Comparison of ENCODE assay signal across 9 cellular contexts in genomic region chr17:36705651-36706436, GRCh38.
DNase-seq lines count a peak whose midpoint lies in the region; ATAC-seq and TF ChIP-seq lines count a peak whose summit lies in the region.
"Had no signal": no experiment of that assay in that cellular context is flagged by ENCODE, and none has a peak within 500 bp of the region (broad histone marks: within the 10 kb centered on the region; RNA-seq: fewer than 3 reads in every experiment).

No MANE protein-coding gene starts in this region.

- no TSS peak for BruUV-seq in PC-9 (replicated peaks; lab: Mats Ljungman, UMichigan)

- peaks cover 1% of the 10 kb centered on the region for H3K4me1 Mint-ChIP-seq in activated T-helper 2 cell treated with anti-CD3 and anti-CD28 coated beads, Interferon-gamma antibody, Interleukin-2, Interleukin-4, amounts not matched to agents 10 μg/mL and 5 μg/mL and 100 μg/mL, durations not matched to agents 14 hours and 24 hours and 36 hours (ENCODE audit: low read depth)

- H3K9me3 Mint-ChIP-seq in activated T-helper 2 cell treated with anti-CD3 and anti-CD28 coated beads, Interferon-gamma antibody, Interleukin-2, Interleukin-4, amounts not matched to agents 10 μg/mL and 5 μg/mL and 100 μg/mL, durations not matched to agents 14 hours and 24 hours and 36 hours, result no peaks in the 10 kb centered on the region

- peaks cover 14% of the 10 kb centered on the region for H3K27me3 ChIP-seq in PC-9 (ENCODE audit: insufficient read depth, low read depth)

- DNase-seq in DMS53 treated with DMSO at 0.1 percent for 48 hours (lab: John Stamatoyannopoulos, UW; ENCODE audit: unreplicated experiment), result peak; percentile 33
- peak; percentile 43 to 71 for DNase-seq in Kasumi-1 (lab: John Stamatoyannopoulos, UW)
- DNase-seq in PC-9, result peak in 1 of 2 experiments; percentile 44
- peak; percentile 21 for DNase-seq in activated T-helper 2 cell treated with anti-CD3 and anti-CD28 coated beads, Interferon-gamma antibody, Interleukin-2, Interleukin-4, amounts not matched to agents 10 μg/mL and 5 μg/mL and 100 μg/mL, durations not matched to agents 14 hours and 24 hours and 36 hours (ENCODE audit: low spot score)
- peak in 35 of 42 donors; percentile 17 to 70 (median 36) for DNase-seq in head of caudate nucleus
- peak; percentile 62 to 64 for DNase-seq in stimulated activated CD4-positive, alpha-beta T cell treated with anti-CD3 and anti-CD28 coated beads, Interleukin-2, amount 100 ng/mL, for 24 hours

- H2AFZ ChIP-seq in PC-9, result no peak overlapping the region

- TF ChIP-seq CTCF in PC-9 (conservative IDR thresholded peaks at IDR 0.05), result peak; percentile 79

- intact Hi-C loops in PC-9 (cut with micrococcal nuclease; ENCODE audit: unreplicated experiment) (loop anchor here (1.0 to 5.0 kb wide), 3 partner anchors 79 to 341 kb away; partner anchors contain the start of gene AATF), head of caudate nucleus (cut with DNase I) (no loop called here)
- intact Hi-C loops in activated T-helper 2 cell treated with anti-CD3 and anti-CD28 coated beads, Interferon-gamma antibody, Interleukin-2, Interleukin-4, amounts not matched to agents 10 μg/mL and 5 μg/mL and 100 μg/mL, durations not matched to agents 14 hours and 24 hours and 36 hours (cut with micrococcal nuclease), result loop anchor here (5.0 kb wide), 2 partner anchors 64 to 79 kb away; no protein-coding TSS in a partner anchor

- no peak overlapping the region for H3K4me2 ChIP-seq in PC-9

- POLR2A ChIA-PET in PC-9 (lab: Charles Lee; ENCODE audit: unreplicated experiment), result interaction anchor here (0.6 kb wide), 1 partner anchor 10 kb away, joined by 4 read pairs; no protein-coding TSS in a partner anchor

- CTCF ChIA-PET in PC-9 (lab: Charles Lee), result no interaction called here

- no peaks in the 10 kb centered on the region for H3K36me3 Mint-ChIP-seq in activated T-helper 2 cell treated with anti-CD3 and anti-CD28 coated beads, Interferon-gamma antibody, Interleukin-2, Interleukin-4, amounts not matched to agents 10 μg/mL and 5 μg/mL and 100 μg/mL, durations not matched to agents 14 hours and 24 hours and 36 hours (ENCODE audit: low read depth)

- no peaks in the 10 kb centered on the region for H3K36me3 ChIP-seq in PC-9 (ENCODE audit: low read depth)

- ATAC-seq in HG03108 (IDR thresholded peaks at IDR 0.05; ENCODE audit: unreplicated experiment) (no peak), HG03039 (IDR thresholded peaks at IDR 0.05; ENCODE audit: unreplicated experiment) (no peak)

- no peak overlapping the region for H3K4me3 Mint-ChIP-seq in activated T-helper 2 cell treated with anti-CD3 and anti-CD28 coated beads, Interferon-gamma antibody, Interleukin-2, Interleukin-4, amounts not matched to agents 10 μg/mL and 5 μg/mL and 100 μg/mL, durations not matched to agents 14 hours and 24 hours and 36 hours (ENCODE audit: low read depth)

- H3K27ac ChIP-seq in PC-9, result no peak overlapping the region
- H3K27ac ChIP-seq: SK-N-MC had no signal

- no peak overlapping the region for H3K4me3 ChIP-seq in PC-9
- H3K4me3 ChIP-seq: SK-N-MC had no signal

- no peaks in the 10 kb centered on the region for H3K9me2 ChIP-seq in PC-9 (ENCODE audit: insufficient read depth)

- peaks cover 29% of the 10 kb centered on the region for H3K27me3 Mint-ChIP-seq in activated T-helper 2 cell treated with anti-CD3 and anti-CD28 coated beads, Interferon-gamma antibody, Interleukin-2, Interleukin-4, amounts not matched to agents 10 μg/mL and 5 μg/mL and 100 μg/mL, durations not matched to agents 14 hours and 24 hours and 36 hours (ENCODE audit: low read depth)

- no peaks in the 10 kb centered on the region for H3K9me3 ChIP-seq in PC-9 (ENCODE audit: insufficient read depth, low read depth)

- H4K20me1 ChIP-seq in PC-9 (ENCODE audit: insufficient read depth), result no peaks in the 10 kb centered on the region

- no peaks in the 10 kb centered on the region for H3K79me2 ChIP-seq in PC-9 (ENCODE audit: low read depth)

- H3K27ac Mint-ChIP-seq in activated T-helper 2 cell treated with anti-CD3 and anti-CD28 coated beads, Interferon-gamma antibody, Interleukin-2, Interleukin-4, amounts not matched to agents 10 μg/mL and 5 μg/mL and 100 μg/mL, durations not matched to agents 14 hours and 24 hours and 36 hours, result no peak overlapping the region

- no peaks in the 10 kb centered on the region for H3F3A ChIP-seq in PC-9 (ENCODE audit: insufficient read depth, low read depth)

- H3K4me1 ChIP-seq in PC-9 (replicated peaks; ENCODE audit: insufficient read depth), result 0 out of 2 replicates have a peak, but pooled peaks cover 4% of the 10 kb centered on the region
